In genomic region chr20:537983-538382, GRCh38 we compare ENCODE assay signal across 17 cellular contexts.
"Had no signal": no experiment of that assay in that cellular context is flagged by ENCODE, and none has a peak within 500 bp of the region (broad histone marks: within the 10 kb centered on the region; RNA-seq: fewer than 3 reads in every experiment).

No MANE protein-coding gene starts in this region.

- H3K4me3 Mint-ChIP-seq: activated CD8-positive, alpha-beta T cell treated with anti-CD3 and anti-CD28 coated beads, Interleukin-2, amount 10 ng/mL, durations not matched to agents 7 days and 5 days; activated naive CD4-positive, alpha-beta T cell treated with anti-CD3 and anti-CD28 coated beads for 36 hours; T-helper 1 cell treated with Interleukin-12 subunit alpha and Interleukin-12 subunit beta and Interleukin-4 antibody, amounts not matched to agents 30 μg/mL and 1 μg/mL, for 36 hours had no signal

- H3K27ac ChIP-seq: adrenal gland, cardiac muscle cell, esophagus muscularis mucosa, left lung, suprapubic skin, upper lobe of right lung, WERI-Rb-1 had no signal

- H3K27me3 ChIP-seq: adrenal gland, cardiac muscle cell, esophagus muscularis mucosa, left lung, suprapubic skin, upper lobe of right lung had no signal

- H3K9me3 ChIP-seq: adrenal gland, esophagus muscularis mucosa, left lung, suprapubic skin, upper lobe of right lung had no signal

- DNase-seq: activated CD4-positive, alpha-beta T cell treated with anti-CD3 and anti-CD28 coated beads for 48 hours; activated CD8-positive, alpha-beta memory T cell treated with anti-CD3 and anti-CD28 coated beads, Interleukin-2, amount 50 U/mL, for 4 hours; activated CD8-positive, alpha-beta T cell treated with anti-CD3 and anti-CD28 coated beads, Interleukin-2, amount 10 ng/mL, durations not matched to agents 7 days and 5 days; activated naive CD4-positive, alpha-beta T cell treated with anti-CD3 and anti-CD28 coated beads for 36 hours; adrenal gland; kidney; left lung; mammary epithelial cell; posterior cingulate gyrus; stimulated activated CD4-positive, alpha-beta T cell treated with anti-CD3 and anti-CD28 coated beads, Interleukin-4, amount 100 ng/mL, for 1 hour; stimulated activated naive CD4-positive, alpha-beta T cell treated with Interleukin-2 at 50 U/mL for 16 hours; upper lobe of right lung; WERI-Rb-1 had no signal

- H3K4me3 ChIP-seq: adrenal gland, cardiac muscle cell, esophagus muscularis mucosa, left lung, suprapubic skin, upper lobe of right lung had no signal

- ATAC-seq: activated CD8-positive, alpha-beta T cell treated with anti-CD3 and anti-CD28 coated beads, Interleukin-2, amount 10 ng/mL, durations not matched to agents 7 days and 5 days; left lung; upper lobe of right lung had no signal

- H3K27ac Mint-ChIP-seq: activated CD8-positive, alpha-beta T cell treated with anti-CD3 and anti-CD28 coated beads, Interleukin-2, amount 10 ng/mL, durations not matched to agents 7 days and 5 days; activated naive CD4-positive, alpha-beta T cell treated with anti-CD3 and anti-CD28 coated beads for 36 hours; T-helper 1 cell treated with Interleukin-12 subunit alpha and Interleukin-12 subunit beta and Interleukin-4 antibody, amounts not matched to agents 30 μg/mL and 1 μg/mL, for 36 hours had no signal

- H3K36me3 ChIP-seq: adrenal gland, cardiac muscle cell, esophagus muscularis mucosa, left lung, suprapubic skin, upper lobe of right lung had no signal
